In genomic region chr10:11494923-11495322, GRCh38 we compare ENCODE assay signal across 7 cellular contexts.
A peak's percentile ranks its signal among the peaks of the same experiment; 100 is the strongest.
DNase-seq lines count a peak whose midpoint lies in the region; ATAC-seq, FAIRE-seq and TF ChIP-seq lines count a peak whose summit lies in the region.
"Not testable (repeated sequence)": the region's sequence is repeated elsewhere in the genome, so short reads cannot be mapped to it uniquely, and the experiment has no call there.

No MANE protein-coding gene starts in this region.

- not testable (repeated sequence) for H3K4me2 ChIP-seq in HepG2 (ENCODE audit: low read depth, low read length)

- not testable (repeated sequence) for TF ChIP-seq EP300 in HepG2 (IDR thresholded peaks at IDR 0.05; ENCODE audit: low read depth in 2 of 2, low read length in 2 of 2); HepG2 (CRISPR knock-in tag; IDR thresholded peaks at IDR 0.05; ENCODE audit: borderline replicate concordance)

- ATAC-seq in activated CD8-positive, alpha-beta T cell treated with anti-CD3 and anti-CD28 coated beads for 36 hours; HepG2; sciatic nerve: not testable (repeated sequence)

- FAIRE-seq in HepG2 (lab: Jason Lieb, UNC), result not testable (repeated sequence)

- H3K9me3 ChIP-seq in HepG2 (ENCODE audit: low read length), result not testable (repeated sequence)

- not testable (repeated sequence) for H3K27ac Mint-ChIP-seq in activated CD8-positive, alpha-beta T cell treated with anti-CD3 and anti-CD28 coated beads for 36 hours

- H3K4me1 ChIP-seq in HepG2 (ENCODE audit: insufficient read depth, low read length), result not testable (repeated sequence)

- not testable (repeated sequence) for H3K4me1 Mint-ChIP-seq in activated CD8-positive, alpha-beta T cell treated with anti-CD3 and anti-CD28 coated beads for 36 hours (ENCODE audit: low read depth)

- H3K4me3 Mint-ChIP-seq in activated CD8-positive, alpha-beta T cell treated with anti-CD3 and anti-CD28 coated beads for 36 hours, result not testable (repeated sequence)

- H3K36me3 Mint-ChIP-seq in activated CD8-positive, alpha-beta T cell treated with anti-CD3 and anti-CD28 coated beads for 36 hours (ENCODE audit: low read depth), result not testable (repeated sequence)

- BruUV-seq in HepG2 (replicated peaks; lab: Mats Ljungman, UMichigan), result not testable (repeated sequence)

- H3K9ac ChIP-seq in HepG2 (ENCODE audit: insufficient read depth, low read depth, low read length), result not testable (repeated sequence)

- POLR2A ChIA-PET in BJ (lab: Charles Lee), result interaction anchor here (0.6 kb wide), 1 partner anchor 82 kb away, joined by 3 read pairs; no protein-coding TSS in a partner anchor
- POLR2A ChIA-PET in activated CD8-positive, alpha-beta T cell treated with anti-CD3 and anti-CD28 coated beads for 36 hours (lab: Charles Lee); HepG2 (lab: Yijun Ruan, JAX): not testable (repeated sequence)

- not testable (repeated sequence) for H3K79me2 ChIP-seq in HepG2 (ENCODE audit: insufficient read depth, low read length)

- in situ Hi-C loops in HepG2 (cut with HindIII; ENCODE audit: extremely low pct_ligation_motif_present, low pct_unique_long_range_greater_than_20kb), result not testable (repeated sequence)

- WGBS in HepG2 (ENCODE audit: low lambda C conversion rate), result 91% methylated on average over 12 of the region's 13 CpGs

- not testable (repeated sequence) for TF ChIP-seq RAD21 in HepG2 (CRISPR knock-in tag; IDR thresholded peaks at IDR 0.05)

- TF ChIP-seq CTCF in BJ (IDR thresholded peaks at IDR 0.05; ENCODE audit: insufficient read depth, low read depth, low read length), result peak; percentile 35; the same call in 1 of the 2 replicates
- peak; percentile 38 for TF ChIP-seq CTCF in LNCAP (IDR thresholded peaks at IDR 0.05)
- TF ChIP-seq CTCF in activated CD8-positive, alpha-beta T cell treated with anti-CD3 and anti-CD28 coated beads for 36 hours (IDR thresholded peaks at IDR 0.05), result not testable (repeated sequence)
- peak in 38 of 56 donors; percentile 11 to 46 (median 27) for TF ChIP-seq CTCF in dorsolateral prefrontal cortex (IDR thresholded peaks at IDR 0.05 in 54 of 56, conservative IDR thresholded peaks at IDR 0.05 in 2 of 56; ENCODE audit: low read depth in 1 of 56, partially characterized antibody in 56 of 56)
- peak; percentile 35 for TF ChIP-seq CTCF in foreskin fibroblast (IDR thresholded peaks at IDR 0.05; ENCODE audit: low read depth, low read length)
- TF ChIP-seq CTCF in HepG2 (CRISPR knock-in tag; IDR thresholded peaks at IDR 0.05), result peak; percentile 24

- H3K4me3 ChIP-seq in BJ (ENCODE audit: low read depth, low read length); dorsolateral prefrontal cortex; foreskin fibroblast (ENCODE audit: low read depth in 1 of 2, low read length in 2 of 2); HepG2 (replicated peaks in 1 of 3; ENCODE audit: insufficient read depth in 1 of 3, low read depth in 2 of 3, low read length in 3 of 3): not testable (repeated sequence)

- intact Hi-C loops in activated CD8-positive, alpha-beta T cell treated with anti-CD3 and anti-CD28 coated beads for 36 hours (cut with micrococcal nuclease); dorsolateral prefrontal cortex (cut with DNase I); HepG2 (cut with micrococcal nuclease; ENCODE audit: unreplicated experiment); sciatic nerve (cut with DNase I): not testable (repeated sequence)

- H3K36me3 ChIP-seq in BJ (ENCODE audit: control insufficient read depth, insufficient read depth, low read length), result not testable (repeated sequence)
- H3K36me3 ChIP-seq in HepG2 (replicated peaks in 1 of 2; ENCODE audit: control insufficient read depth in 1 of 2, insufficient read depth in 2 of 2, low read length in 2 of 2), result peaks cover 20 to 61% of the 10 kb centered on the region in 2 experiments

- H3K27me3 ChIP-seq in BJ (ENCODE audit: control insufficient read depth, insufficient read depth, low read length); dorsolateral prefrontal cortex; HepG2 (ENCODE audit: control insufficient read depth in 1 of 2, insufficient read depth in 2 of 2, low read length in 2 of 2): not testable (repeated sequence)

- H3K9me3 Mint-ChIP-seq in activated CD8-positive, alpha-beta T cell treated with anti-CD3 and anti-CD28 coated beads for 36 hours, result not testable (repeated sequence)

- H3K27ac ChIP-seq in dorsolateral prefrontal cortex; HepG2 (ENCODE audit: extremely low read length, insufficient read depth, low read length): not testable (repeated sequence)

- DNase-seq in BJ (ENCODE audit: low read depth); HepG2 (ENCODE audit: low spot score): not testable (repeated sequence)
- DNase-seq in activated CD8-positive, alpha-beta T cell treated with anti-CD3 and anti-CD28 coated beads for 36 hours, result peak; percentile 20
- peak in 3 of 10 donors; percentile 18 to 55 (median 26) for DNase-seq in dorsolateral prefrontal cortex
- peak in 1 of 2 donors; percentile 3 for DNase-seq in foreskin fibroblast
- peak; percentile 68 for DNase-seq in sciatic nerve (ENCODE audit: low spot score)

- not testable (repeated sequence) for H3K27me3 Mint-ChIP-seq in activated CD8-positive, alpha-beta T cell treated with anti-CD3 and anti-CD28 coated beads for 36 hours

- CTCF ChIA-PET in BJ (lab: Yijun Ruan, JAX), result interaction anchor here (1.4 to 1.9 kb wide), 3 partner anchors 9 to 263 kb away, joined by 4 to 7 read pairs (median 5); no protein-coding TSS in a partner anchor
- CTCF ChIA-PET in activated CD8-positive, alpha-beta T cell treated with anti-CD3 and anti-CD28 coated beads for 36 hours (lab: Charles Lee), result interaction anchor here (2.0 to 2.5 kb wide), 2 partner anchors 9 to 10 kb away, joined by 4 to 11 read pairs; no protein-coding TSS in a partner anchor
- CTCF ChIA-PET in HepG2 (lab: Yijun Ruan, JAX; ENCODE audit: low intra/inter-chr PET ratio, low total read pairs), result not testable (repeated sequence)

- H4K20me1 ChIP-seq in HepG2 (ENCODE audit: insufficient read depth, low read length), result not testable (repeated sequence)

- not testable (repeated sequence) for TF ChIP-seq POLR2A in HepG2 (IDR thresholded peaks at IDR 0.05; ENCODE audit: insufficient read depth in 1 of 2, low read depth in 2 of 2, low read length in 2 of 2)

- H2AFZ ChIP-seq in HepG2 (ENCODE audit: low read length), result not testable (repeated sequence)

TF ChIP-seq in HepG2, 621 proteins besides CTCF, POLR2A, EP300 and RAD21:
- TF ChIP-seq, protein P1, sequence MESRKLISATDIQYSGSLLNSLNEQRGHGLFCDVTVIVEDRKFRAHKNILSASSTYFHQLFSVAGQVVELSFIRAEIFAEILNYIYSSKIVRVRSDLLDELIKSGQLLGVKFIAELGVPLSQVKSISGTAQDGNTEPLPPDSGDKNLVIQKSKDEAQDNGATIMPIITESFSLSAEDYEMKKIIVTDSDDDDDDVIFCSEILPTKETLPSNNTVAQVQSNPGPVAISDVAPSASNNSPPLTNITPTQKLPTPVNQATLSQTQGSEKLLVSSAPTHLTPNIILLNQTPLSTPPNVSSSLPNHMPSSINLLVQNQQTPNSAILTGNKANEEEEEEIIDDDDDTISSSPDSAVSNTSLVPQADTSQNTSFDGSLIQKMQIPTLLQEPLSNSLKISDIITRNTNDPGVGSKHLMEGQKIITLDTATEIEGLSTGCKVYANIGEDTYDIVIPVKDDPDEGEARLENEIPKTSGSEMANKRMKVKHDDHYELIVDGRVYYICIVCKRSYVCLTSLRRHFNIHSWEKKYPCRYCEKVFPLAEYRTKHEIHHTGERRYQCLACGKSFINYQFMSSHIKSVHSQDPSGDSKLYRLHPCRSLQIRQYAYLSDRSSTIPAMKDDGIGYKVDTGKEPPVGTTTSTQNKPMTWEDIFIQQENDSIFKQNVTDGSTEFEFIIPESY (CRISPR knock-in tag; IDR thresholded peaks at IDR 0.05), result peak; percentile 100
